ENCODE assay signal across 1 cellular context in the genomic region with DNA sequence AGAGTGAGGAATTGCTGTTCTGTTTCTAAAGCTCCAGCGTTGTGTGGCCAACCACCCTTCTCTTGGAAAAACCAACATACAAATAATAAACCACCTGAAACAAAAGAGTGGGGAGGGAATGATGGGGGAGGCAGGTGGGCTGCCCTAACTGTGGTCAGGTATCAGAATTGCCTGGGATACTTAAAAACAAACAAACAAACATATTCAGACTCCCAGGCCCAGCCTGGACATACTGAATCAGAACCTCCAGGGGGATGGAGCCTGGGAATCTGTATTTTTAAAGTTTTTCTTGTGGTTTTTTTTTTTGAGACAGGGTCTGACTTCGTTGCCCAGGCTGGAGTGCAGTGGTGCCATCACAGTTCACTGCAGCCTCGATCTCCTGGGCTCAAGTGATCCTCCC.
A peak's percentile ranks its signal among the peaks of the same experiment; 100 is the strongest.
TF ChIP-seq lines count a peak whose summit lies in the region.

No MANE protein-coding gene starts in this region.

TF ChIP-seq in K562, 482 proteins besides CTCF, POLR2A, EP300 and RAD21 (continued from another document):
- TF ChIP-seq ZNF165 (CRISPR knock-in tag; IDR thresholded peaks at IDR 0.05; ENCODE audit: borderline replicate concordance): no peak
- TF ChIP-seq ZNF212 (CRISPR knock-in tag; IDR thresholded peaks at IDR 0.05): no peak
- TF ChIP-seq CBX3 (IDR thresholded peaks at IDR 0.05; ENCODE audit: borderline replicate concordance in 1 of 2, low read length in 2 of 2): 0 out of 3 replicates have a peak, but pooled peaks of 1 of the 2 experiments have one; percentile 9
- TF ChIP-seq POLR2B (IDR thresholded peaks at IDR 0.05; ENCODE audit: low read depth, partially characterized antibody): no peak
- TF ChIP-seq PHF8 (IDR thresholded peaks at IDR 0.05; ENCODE audit: borderline replicate concordance, low read length): no peak
- TF ChIP-seq NCOA1 (IDR thresholded peaks at IDR 0.05; ENCODE audit: low read depth): peak; percentile 45; the same call in 1 of the 2 replicates
- TF ChIP-seq, protein P1, sequence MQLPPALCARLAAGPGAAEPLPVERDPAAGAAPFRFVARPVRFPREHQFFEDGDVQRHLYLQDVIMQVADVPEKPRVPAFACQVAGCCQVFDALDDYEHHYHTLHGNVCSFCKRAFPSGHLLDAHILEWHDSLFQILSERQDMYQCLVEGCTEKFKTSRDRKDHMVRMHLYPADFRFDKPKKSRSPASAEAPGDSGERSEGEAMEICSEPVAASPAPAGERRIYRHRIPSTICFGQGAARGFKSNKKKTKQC (CRISPR knock-in tag; IDR thresholded peaks at IDR 0.05): no peak
- no peak for TF ChIP-seq ATF1 (CRISPR knock-in tag; IDR thresholded peaks at IDR 0.05)
- TF ChIP-seq ATF1 (tag; IDR thresholded peaks at IDR 0.05): no peak
- TF ChIP-seq, protein P2, sequence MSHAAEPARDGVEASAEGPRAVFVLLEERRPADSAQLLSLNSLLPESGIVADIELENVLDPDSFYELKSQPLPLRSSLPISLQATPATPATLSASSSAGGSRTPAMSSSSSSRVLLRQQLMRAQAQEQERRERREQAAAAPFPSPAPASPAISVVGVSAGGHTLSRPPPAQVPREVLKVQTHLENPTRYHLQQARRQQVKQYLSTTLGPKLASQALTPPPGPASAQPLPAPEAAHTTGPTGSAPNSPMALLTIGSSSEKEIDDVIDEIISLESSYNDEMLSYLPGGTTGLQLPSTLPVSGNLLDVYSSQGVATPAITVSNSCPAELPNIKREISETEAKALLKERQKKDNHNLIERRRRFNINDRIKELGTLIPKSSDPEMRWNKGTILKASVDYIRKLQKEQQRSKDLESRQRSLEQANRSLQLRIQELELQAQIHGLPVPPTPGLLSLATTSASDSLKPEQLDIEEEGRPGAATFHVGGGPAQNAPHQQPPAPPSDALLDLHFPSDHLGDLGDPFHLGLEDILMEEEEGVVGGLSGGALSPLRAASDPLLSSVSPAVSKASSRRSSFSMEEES (CRISPR knock-in tag; IDR thresholded peaks at IDR 0.05): no peak
